26 cellular contexts compared by ENCODE assay signal in genomic region chr7:145665499-145666258, GRCh38.
A peak's percentile ranks its signal among the peaks of the same experiment; 100 is the strongest.
DNase-seq lines count a peak whose midpoint lies in the region; ATAC-seq and TF ChIP-seq lines count a peak whose summit lies in the region.
"Had no signal": no experiment of that assay in that cellular context is flagged by ENCODE, and none has a peak within 500 bp of the region (broad histone marks: within the 10 kb centered on the region; RNA-seq: fewer than 3 reads in every experiment).

No MANE protein-coding gene starts in this region.

- CTCF ChIA-PET in RWPE1 (lab: Yijun Ruan, JAX): no interaction called here

- no peak for DNase-seq in Right ventricle myocardium inferior (ENCODE audit: missing footprints)
- no peak for DNase-seq in cardiac septum (ENCODE audit: low spot score)
- DNase-seq in fibroblast of peridontal ligament (ENCODE audit: extremely low read depth): peak; percentile 36
- no peak for DNase-seq in left ventricle myocardium superior
- peak; percentile 22 for DNase-seq in stromal cell of bone marrow (ENCODE audit: low read depth)
- no peak for DNase-seq in RWPE1 (ENCODE audit: low spot score)
- DNase-seq in head of caudate nucleus: no peak
- DNase-seq: CD4-positive, CD25-positive, alpha-beta regulatory T cell; DMS153; DND-41; Kasumi-1; MV-4-11; NCI-H1105; NCI-H1436 treated with DMSO at 0.1 percent for 48 hours; NCI-H187 treated with DMSO at 0.1 percent for 48 hours; NCI-H2171 treated with DMSO at 0.1 percent for 48 hours; NCI-H345; NCI-H524 treated with DMSO at 0.1 percent for 48 hours; NCI-H82; NK-92 treated with Interleukin-12 subunit alpha and Interleukin-12 subunit beta, amount 100 ng/mL, for 24 hours; RPMI8226; SIG-M5 had no signal

- intact Hi-C loops in Right ventricle myocardium inferior (cut with DNase I) (no loop called here), cardiac septum (cut with DNase I) (no loop called here), left ventricle myocardium superior (cut with micrococcal nuclease) (no loop called here), head of caudate nucleus (cut with DNase I) (no loop called here)

- ATAC-seq in Right ventricle myocardium inferior (peak; percentile 97), left ventricle myocardium superior (peak; percentile 98), GM21825 (IDR thresholded peaks at IDR 0.05; ENCODE audit: unreplicated experiment) (no peak)
- ATAC-seq: K562 had no signal

- POLR2A ChIA-PET in RWPE1 (lab: Yijun Ruan, JAX; ENCODE audit: low non-redundant PET): no interaction called here

- H3K27ac ChIP-seq in RWPE1: no peak overlapping the region
- H3K27ac ChIP-seq: 22Rv1, SK-N-MC had no signal

- no peak for TF ChIP-seq CTCF in RWPE1 (conservative IDR thresholded peaks at IDR 0.05; ENCODE audit: low read depth)

Comparison
In these comparisons a context has a peak if more than half of its experiments do, and no peak if none do; other contexts are left out.
1. DNase-seq: peak in fibroblast of peridontal ligament (single experiment) and stromal cell of bone marrow (single experiment); none in Right ventricle myocardium inferior (single experiment), cardiac septum (single experiment), left ventricle myocardium superior (single experiment), RWPE1 (single experiment) and head of caudate nucleus (0 of 42).